Comparison of ENCODE assay signal across 9 cellular contexts in genomic region chr6:110476046-110476849, GRCh38. TPM values are rescaled to one million over a fixed set of nuclear protein-coding genes. Genes with fewer than 3 reads are reported as not detected.
DNase-seq lines count a peak whose midpoint lies in the region; ATAC-seq and TF ChIP-seq lines count a peak whose summit lies in the region.
"Had no signal": no experiment of that assay in that cellular context is flagged by ENCODE, and none has a peak within 500 bp of the region (broad histone marks: within the 10 kb centered on the region; RNA-seq: fewer than 3 reads in every experiment).

SLC22A16 (minus strand) TSS chr6:110476613; CDS start chr6:110476574, 39 bp downstream.

- peaks cover 7 to 9% (median 9%) of the 10 kb centered on the region in 3 donors for H3K4me1 Mint-ChIP-seq in IgD-negative memory B cell

- H3K27me3 ChIP-seq in AG04450 (ENCODE audit: control insufficient read depth, insufficient read depth, low read length), result peaks cover 31% of the 10 kb centered on the region

- peak within 1 kb of the TSS; percentile 72 to 91 (median 84) for H3K4me3 Mint-ChIP-seq in IgD-negative memory B cell

- H3K9me3 Mint-ChIP-seq in IgD-negative memory B cell, result peaks cover 0 to 11% (median 5%) of the 10 kb centered on the region in 3 donors

- no peaks in the 10 kb centered on the region; the same call in 1 of the 2 replicates for H3K9me3 ChIP-seq in AG04450 (ENCODE audit: control insufficient read depth, insufficient read depth, low read length)

- peaks cover 31% of the 10 kb centered on the region for H3K27me3 Mint-ChIP-seq in IgD-negative memory B cell

- H3K27ac ChIP-seq in AG04450 (ENCODE audit: low read depth, low read length), result no peak within 1 kb of the TSS

- DNase-seq in AG04450 (ENCODE audit: low read depth, low spot score), result no peak
- DNase-seq in choroid plexus epithelial cell (ENCODE audit: low read depth), result peak; percentile 16
- peak; percentile 7 to 16 for DNase-seq in lung microvascular endothelial cell (ENCODE audit: low read depth in 2 of 2)
- DNase-seq in NCI-H2196 (lab: John Stamatoyannopoulos, UW; ENCODE audit: unreplicated experiment), result no peak
- DNase-seq in SKM-1 treated with dmso at 0.1 percent for 144 hours (lab: John Stamatoyannopoulos, UW; ENCODE audit: unreplicated experiment), result no peak
- DNase-seq in HCEC 1CT, result no peak

- TF ChIP-seq CTCF in AG04450 (IDR thresholded peaks at IDR 0.05; ENCODE audit: low read depth, low read length) (no peak), choroid plexus epithelial cell (conservative IDR thresholded peaks at IDR 0.05; ENCODE audit: low read depth, low read length) (no peak)

- H3K36me3 Mint-ChIP-seq in IgD-negative memory B cell, result peaks cover 4% of the 10 kb centered on the region

- ATAC-seq in GM18502 (IDR thresholded peaks at IDR 0.05; ENCODE audit: poor library complexity, unreplicated experiment), result no peak

- CTCF ChIA-PET in AG04450 (lab: Charles Lee), result no interaction called here

- H3K4me3 ChIP-seq in AG04450 (ENCODE audit: low read depth, low read length) (peak within 1 kb of the TSS; percentile 54), choroid plexus epithelial cell (ENCODE audit: low read depth, low read length) (peak within 1 kb of the TSS; percentile 50)

- H3K27ac Mint-ChIP-seq in IgD-negative memory B cell, result no peak within 1 kb of the TSS

- POLR2A ChIA-PET in AG04450 (lab: Yijun Ruan, JAX), result no interaction called here

RNA-seq across cellular contexts. Expression of gene SLC22A16, which starts in this region (rescaled TPM):
- polyA plus RNA-seq in AG04450 (2011; rRNA removed) (0.12 TPM in 1 of 2 replicates, not detected in the other), IgD-negative memory B cell (not detected)
- 0.14 TPM in 1 of 2 replicates, not detected in the other for polyA minus RNA-seq in AG04450 (2011; rRNA and poly(A)+ RNA removed)
- total RNA-seq in lung microvascular endothelial cell, result not detected in 2 replicates
- polyA plus RNA-seq: liver had no signal

Comparison
In these comparisons a context has a peak if more than half of its experiments do, and no peak if none do; other contexts are left out.
1. Peak in DNase-seq in lung microvascular endothelial cell; RNA of the gene not detected or under 1 TPM.